16 cellular contexts compared by ENCODE assay signal in the genomic region with DNA sequence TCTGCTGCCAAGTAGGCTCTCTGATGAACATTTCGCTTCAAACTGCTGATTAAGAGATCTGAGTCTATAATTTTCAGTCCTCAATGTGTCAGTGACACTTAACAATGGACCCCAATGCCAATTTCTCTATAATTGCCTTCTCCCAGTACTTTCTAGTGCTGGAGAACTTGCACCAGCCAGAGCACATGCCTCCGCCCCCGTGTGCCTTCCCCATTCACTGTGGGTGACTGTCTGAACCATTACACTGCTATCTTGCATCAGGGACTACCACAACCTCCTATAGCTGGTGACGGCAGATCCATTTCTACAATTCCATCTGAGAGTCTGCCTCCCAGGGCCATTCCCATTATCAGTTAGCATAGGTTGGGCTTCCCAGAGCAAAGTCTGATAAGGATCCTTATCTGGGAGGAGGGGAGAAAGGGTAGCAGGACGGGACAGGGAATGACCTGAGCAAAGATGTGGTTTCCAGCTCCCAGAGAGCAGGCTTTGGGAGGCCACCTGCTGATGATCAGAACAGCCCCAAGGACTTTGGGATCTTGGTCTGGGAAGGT.
"Had no signal": no experiment of that assay in that cellular context is flagged by ENCODE, and none has a peak within 500 bp of the region (broad histone marks: within the 10 kb centered on the region; RNA-seq: fewer than 3 reads in every experiment).

No MANE protein-coding gene starts in this region.

- H3K27ac Mint-ChIP-seq: activated naive CD4-positive, alpha-beta T cell treated with anti-CD3 and anti-CD28 coated beads, Interleukin-2, amount 50 U/mL, for 24 hours; natural killer cell; stimulated activated memory B cell treated with anti-CD40 and anti-IgM and Interleukin-4, amounts not matched to agents 10 μg/mL and 1 μg/mL and 100 μg/mL, for 72 hours had no signal

- ATAC-seq: gastroesophageal sphincter; left cardiac atrium; natural killer cell; pancreas; sciatic nerve; stimulated activated memory B cell treated with anti-CD40 and anti-IgM and Interleukin-4, amounts not matched to agents 10 μg/mL and 1 μg/mL and 100 μg/mL, for 72 hours had no signal

- DNase-seq: activated CD4-positive, alpha-beta T cell treated with anti-CD3 and anti-CD28 coated beads, Interleukin-2, amount 50 U/mL, for 48 hours; activated gamma-delta T cell; cerebellar nuclear complex; effector CD8-positive, alpha-beta T cell; left cardiac atrium; mesenchymal stem cell; natural killer cell; pancreas; stimulated activated CD4-positive, alpha-beta T cell treated with anti-CD3 and anti-CD28 coated beads, Interleukin-4, amount 100 ng/mL, for 24 hours; upper lobe of left lung had no signal

- H3K36me3 Mint-ChIP-seq: activated naive CD4-positive, alpha-beta T cell treated with anti-CD3 and anti-CD28 coated beads, Interleukin-2, amount 50 U/mL, for 24 hours; natural killer cell; stimulated activated memory B cell treated with anti-CD40 and anti-IgM and Interleukin-4, amounts not matched to agents 10 μg/mL and 1 μg/mL and 100 μg/mL, for 72 hours had no signal

- H3K4me3 ChIP-seq: esophagus muscularis mucosa, gastroesophageal sphincter, pancreas, thoracic aorta, upper lobe of left lung had no signal

- H3K4me3 Mint-ChIP-seq: activated naive CD4-positive, alpha-beta T cell treated with anti-CD3 and anti-CD28 coated beads, Interleukin-2, amount 50 U/mL, for 24 hours; natural killer cell; stimulated activated memory B cell treated with anti-CD40 and anti-IgM and Interleukin-4, amounts not matched to agents 10 μg/mL and 1 μg/mL and 100 μg/mL, for 72 hours had no signal

- H3K36me3 ChIP-seq: esophagus muscularis mucosa, gastroesophageal sphincter, pancreas, thoracic aorta, upper lobe of left lung had no signal

- H3K4me1 ChIP-seq: gastroesophageal sphincter, pancreas, upper lobe of left lung had no signal

- H3K4me1 Mint-ChIP-seq: activated naive CD4-positive, alpha-beta T cell treated with anti-CD3 and anti-CD28 coated beads, Interleukin-2, amount 50 U/mL, for 24 hours; natural killer cell; stimulated activated memory B cell treated with anti-CD40 and anti-IgM and Interleukin-4, amounts not matched to agents 10 μg/mL and 1 μg/mL and 100 μg/mL, for 72 hours had no signal

- H3K9me3 ChIP-seq: esophagus muscularis mucosa, gastroesophageal sphincter, pancreas, thoracic aorta, upper lobe of left lung had no signal

- H3K9me3 Mint-ChIP-seq: activated naive CD4-positive, alpha-beta T cell treated with anti-CD3 and anti-CD28 coated beads, Interleukin-2, amount 50 U/mL, for 24 hours; natural killer cell; stimulated activated memory B cell treated with anti-CD40 and anti-IgM and Interleukin-4, amounts not matched to agents 10 μg/mL and 1 μg/mL and 100 μg/mL, for 72 hours had no signal
